8 cellular contexts compared by ENCODE assay signal in genomic region chr21:45405271-45405818, GRCh38. TPM values are rescaled to one million over a fixed set of nuclear protein-coding genes. Genes with fewer than 3 reads are reported as not detected.
A peak's percentile ranks its signal among the peaks of the same experiment; 100 is the strongest.
DNase-seq lines count a peak whose midpoint lies in the region; ATAC-seq and TF ChIP-seq lines count a peak whose summit lies in the region.

No MANE protein-coding gene starts in this region.

- H3K27ac Mint-ChIP-seq in naive B cell = no peak overlapping the region

- DNase-seq in AG10803 (ENCODE audit: low read depth) (no peak), MG63 (peak; percentile 53), epithelial cell of esophagus (ENCODE audit: low read depth) (no peak), naive B cell (no peak), NCI-H2107 treated with DMSO at 0.1 percent for 48 hours (lab: John Stamatoyannopoulos, UW; ENCODE audit: unreplicated experiment) (no peak), mesenteric fat pad (ENCODE audit: low spot score) (no peak), NCI-H2107 (lab: John Stamatoyannopoulos, UW) (no peak)

- H3K36me3 ChIP-seq in MG63 = no peaks in the 10 kb centered on the region

- H3K9me3 ChIP-seq in MG63 = peaks cover 13% of the 10 kb centered on the region

- H3K36me3 Mint-ChIP-seq in naive B cell = peaks cover 0 to 22% of the 10 kb centered on the region in 2 donors

- H3K4me3 ChIP-seq in AG10803 (ENCODE audit: low read length) = peak overlapping the region; percentile 41
- peak overlapping the region; percentile 32; the same call in 1 of the 2 replicates for H3K4me3 ChIP-seq in MG63
- H3K4me3 ChIP-seq in epithelial cell of esophagus (ENCODE audit: low read length) = peak overlapping the region; percentile 16

- peaks cover 6 to 21% (median 12%) of the 10 kb centered on the region in 7 donors for H3K9me3 Mint-ChIP-seq in naive B cell

- H3K4me1 Mint-ChIP-seq in naive B cell = peaks cover 16 to 18% (median 18%) of the 10 kb centered on the region in 3 donors

- H3K27me3 Mint-ChIP-seq in naive B cell = peaks cover 58 to 82% (median 66%) of the 10 kb centered on the region in 3 donors

- ATAC-seq in naive B cell (ENCODE audit: low read depth in 2 of 2) = peak; percentile 15 to 30
- no peak for ATAC-seq in GM18870 (IDR thresholded peaks at IDR 0.05; ENCODE audit: unreplicated experiment)

- no peak for TF ChIP-seq CTCF in AG10803 (conservative IDR thresholded peaks at IDR 0.05; ENCODE audit: low read length)
- no peak for TF ChIP-seq CTCF in epithelial cell of esophagus (IDR thresholded peaks at IDR 0.05; ENCODE audit: insufficient read depth, low read depth, low read length, missing control alignments)

- no peaks in the 10 kb centered on the region for H3K27me3 ChIP-seq in MG63

- H3K4me3 Mint-ChIP-seq in naive B cell = peak overlapping the region in 1 of 8 donors; percentile 86

RNA-seq across cellular contexts. Expression of gene COL18A1, which starts 0.4 kb away (rescaled TPM):
- 22.4 and 26.4 TPM in 2 replicates for total RNA-seq in MG63 (2014; rRNA removed; shearing (Covaris generic); ENCODE audit: low replicate concordance)
- polyA plus RNA-seq in naive B cell (ENCODE audit: low read depth in 6 of 6) = under 1 TPM; 0.13 to 0.49 (median 0.21) TPM
- total RNA-seq in mesenteric fat pad = 79.8 TPM
